In the genomic region with DNA sequence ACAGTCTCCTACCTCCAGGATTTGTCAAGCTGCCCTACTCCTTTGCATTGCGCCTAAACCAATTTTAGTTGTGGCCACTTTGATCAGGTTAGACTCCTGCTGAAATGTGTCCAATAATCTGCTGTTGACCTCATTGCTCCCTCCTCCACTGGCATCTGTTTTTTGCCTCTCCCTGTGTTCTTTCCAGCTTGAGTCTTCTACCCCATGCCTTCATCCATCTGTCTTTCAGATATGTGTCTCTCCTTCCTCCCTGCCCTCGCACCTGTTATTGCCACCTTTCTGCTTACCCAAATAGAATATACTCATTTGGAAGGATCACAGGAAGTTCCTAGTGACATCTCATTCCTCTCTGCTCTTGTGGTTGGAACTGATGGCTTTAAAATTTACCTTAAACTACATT, we compare ENCODE assay signal across 22 cellular contexts.
"Had no signal": no experiment of that assay in that cellular context is flagged by ENCODE, and none has a peak within 500 bp of the region (broad histone marks: within the 10 kb centered on the region; RNA-seq: fewer than 3 reads in every experiment).

No MANE protein-coding gene starts in this region.

- H3K4me1 Mint-ChIP-seq: natural killer cell; nephron progenitor cell; stimulated activated naive CD8-positive, alpha-beta T cell treated with anti-CD3 and anti-CD28 coated beads, Interleukin-15, amount 100 ng/mL, for 72 hours had no signal

- H3K27me3 Mint-ChIP-seq: naive B cell; progenitor cell of endocrine pancreas; stimulated activated memory B cell treated with anti-CD40 and anti-IgM and Interleukin-4, amounts not matched to agents 10 μg/mL and 1 μg/mL and 100 μg/mL, for 72 hours; stimulated activated naive CD8-positive, alpha-beta T cell treated with anti-CD3 and anti-CD28 coated beads, Interleukin-15, amount 100 ng/mL, for 72 hours had no signal

- H3K27ac Mint-ChIP-seq: mesothelial cell of epicardium; natural killer cell; nephron progenitor cell; neural progenitor cell; progenitor cell of endocrine pancreas; stimulated activated memory B cell treated with anti-CD40 and anti-IgM and Interleukin-4, amounts not matched to agents 10 μg/mL and 1 μg/mL and 100 μg/mL, for 72 hours; stimulated activated naive CD8-positive, alpha-beta T cell treated with anti-CD3 and anti-CD28 coated beads, Interleukin-15, amount 100 ng/mL, for 72 hours had no signal

- DNase-seq: islet precursor cell; left ventricle myocardium inferior; mesendoderm; naive B cell; natural killer cell; nephron progenitor cell; occipital lobe; right lobe of liver; stimulated activated CD4-positive, alpha-beta T cell treated with anti-CD3 and anti-CD28 coated beads, Interleukin-1b, Interleukin-23, amount 100 ng/mL, for 48 hours; stimulated activated CD4-positive, alpha-beta T cell treated with anti-CD3 and anti-CD28 coated beads, Interleukin-2, amount 100 ng/mL, for 48 hours; stimulated activated CD4-positive, alpha-beta T cell treated with anti-CD3 and anti-CD28 coated beads, Interleukin-4, amount 100 ng/mL, for 4 hours; stimulated activated CD8-positive, alpha-beta memory T cell treated with anti-CD3 and anti-CD28 coated beads, Interleukin-4, amount 100 ng/mL, for 48 hours; stimulated activated naive CD4-positive, alpha-beta T cell treated with Interleukin-2 at 50 U/mL for 16 hours; stimulated activated naive CD8-positive, alpha-beta T cell treated with anti-CD3 and anti-CD28 coated beads, Interleukin-15, amount 100 ng/mL, for 72 hours; testis; thyroid gland; trophoblast cell; upper lobe of right lung had no signal

- H3K4me3 Mint-ChIP-seq: mesothelial cell of epicardium; naive B cell; natural killer cell; nephron progenitor cell; neural progenitor cell; stimulated activated memory B cell treated with anti-CD40 and anti-IgM and Interleukin-4, amounts not matched to agents 10 μg/mL and 1 μg/mL and 100 μg/mL, for 72 hours; stimulated activated naive CD8-positive, alpha-beta T cell treated with anti-CD3 and anti-CD28 coated beads, Interleukin-15, amount 100 ng/mL, for 72 hours had no signal

- H3K36me3 Mint-ChIP-seq: natural killer cell, neural progenitor cell had no signal
